In genomic region chr7:139543801-139544603, GRCh38 we compare ENCODE assay signal across 1 cellular context.
TF ChIP-seq lines count a peak whose summit lies in the region.

No MANE protein-coding gene starts in this region.

TF ChIP-seq in GM23338, 12 proteins besides CTCF, POLR2A, EP300 and RAD21 (continued from another document):
- TF ChIP-seq REST (IDR thresholded peaks at IDR 0.05; ENCODE audit: unreplicated experiment) (no peak), ETS1 (IDR thresholded peaks at IDR 0.05) (no peak), STAT1 (IDR thresholded peaks at IDR 0.05; ENCODE audit: unreplicated experiment) (no peak), EZH2phosphoT487 (IDR thresholded peaks at IDR 0.05; ENCODE audit: unreplicated experiment) (no peak)
